Comparison of ENCODE assay signal across 1 cellular context in genomic region chr3:39140341-39140971, GRCh38.
TF ChIP-seq lines count a peak whose summit lies in the region.

No MANE protein-coding gene starts in this region.

TF ChIP-seq in HepG2, 621 proteins besides CTCF, POLR2A, EP300 and RAD21:
- TF ChIP-seq, protein P1, sequence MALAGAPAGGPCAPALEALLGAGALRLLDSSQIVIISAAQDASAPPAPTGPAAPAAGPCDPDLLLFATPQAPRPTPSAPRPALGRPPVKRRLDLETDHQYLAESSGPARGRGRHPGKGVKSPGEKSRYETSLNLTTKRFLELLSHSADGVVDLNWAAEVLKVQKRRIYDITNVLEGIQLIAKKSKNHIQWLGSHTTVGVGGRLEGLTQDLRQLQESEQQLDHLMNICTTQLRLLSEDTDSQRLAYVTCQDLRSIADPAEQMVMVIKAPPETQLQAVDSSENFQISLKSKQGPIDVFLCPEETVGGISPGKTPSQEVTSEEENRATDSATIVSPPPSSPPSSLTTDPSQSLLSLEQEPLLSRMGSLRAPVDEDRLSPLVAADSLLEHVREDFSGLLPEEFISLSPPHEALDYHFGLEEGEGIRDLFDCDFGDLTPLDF (CRISPR knock-in tag; IDR thresholded peaks at IDR 0.05) = no peak
- TF ChIP-seq U2AF2 (IDR thresholded peaks at IDR 0.05; ENCODE audit: low read depth, low read length) = no peak
- TF ChIP-seq ZNF672 (CRISPR knock-in tag; IDR thresholded peaks at IDR 0.05) = no peak
- TF ChIP-seq POLR2AphosphoS2 (IDR thresholded peaks at IDR 0.05; ENCODE audit: low read depth, low read length) = 0 out of 2 replicates have a peak, but pooled peaks have one; percentile 26
